Comparison of ENCODE assay signal across 8 cellular contexts in genomic region chr3:150547045-150547753, GRCh38. TPM values are rescaled to one million over a fixed set of nuclear protein-coding genes. Genes with fewer than 3 reads are reported as not detected.
DNase-seq lines count a peak whose midpoint lies in the region; ATAC-seq, FAIRE-seq and TF ChIP-seq lines count a peak whose summit lies in the region.

No MANE protein-coding gene starts in this region.

- no peaks in the 10 kb centered on the region for H3K27me3 Mint-ChIP-seq in activated CD4-positive, alpha-beta T cell treated with anti-CD3 and anti-CD28 coated beads for 36 hours

- intact Hi-C loops in activated CD4-positive, alpha-beta T cell treated with anti-CD3 and anti-CD28 coated beads for 36 hours (cut with DNase I, micrococcal nuclease) = loop anchor here (2.0 to 5.0 kb wide), 4 partner anchors 35 to 1710 kb away; partner anchors contain the start of genes RNF13 (in 2 of the 2) and ERICH6 (in 1 of the 2)

- FAIRE-seq in frontal cortex (lab: Jason Lieb, UNC) = no peak

- peaks cover 51% of the 10 kb centered on the region for H3K36me3 ChIP-seq in SK-N-MC (ENCODE audit: insufficient read depth, low read length)
- H3K36me3 ChIP-seq in rectal smooth muscle tissue (ENCODE audit: control insufficient read depth, insufficient read depth, low read length) = peaks cover 3% of the 10 kb centered on the region

- TF ChIP-seq POLR2A in erythroblast (IDR thresholded peaks at IDR 0.05; ENCODE audit: low read length) = no peak

- POLR2A ChIA-PET in activated CD4-positive, alpha-beta T cell treated with anti-CD3 and anti-CD28 coated beads for 36 hours (lab: Charles Lee) = interaction anchor here (1.0 to 2.3 kb wide), 5 partner anchors 55 to 214 kb away, joined by 3 to 8 read pairs (median 4); partner anchors contain the start of genes SELENOT and TSC22D2

- no peaks in the 10 kb centered on the region for H3K9me3 Mint-ChIP-seq in activated CD4-positive, alpha-beta T cell treated with anti-CD3 and anti-CD28 coated beads for 36 hours (ENCODE audit: low read depth)

- H3K4me3 ChIP-seq in SK-N-MC (peak overlapping the region; percentile 93), rectal smooth muscle tissue (ENCODE audit: low read length) (peak overlapping the region; percentile 75)

- H3K36me3 Mint-ChIP-seq in activated CD4-positive, alpha-beta T cell treated with anti-CD3 and anti-CD28 coated beads for 36 hours (ENCODE audit: low read depth) = peaks cover 53% of the 10 kb centered on the region

- CTCF ChIA-PET in activated CD4-positive, alpha-beta T cell treated with anti-CD3 and anti-CD28 coated beads for 36 hours (lab: Charles Lee) = interaction anchor here (0.8 to 1.4 kb wide), 5 partner anchors 10 to 191 kb away, joined by 3 to 4 read pairs (median 3); partner anchors contain the start of genes ERICH6 and SELENOT

- no peak for ATAC-seq in activated CD4-positive, alpha-beta T cell treated with anti-CD3 and anti-CD28 coated beads for 36 hours
- ATAC-seq in activated CD4-positive, CD25-positive, alpha-beta regulatory T cell treated with anti-CD3 and anti-CD28 coated beads, Interleukin-2, amount 50 U/mL, for 24 hours = no peak

- peak overlapping the region; percentile 93 for H3K27ac Mint-ChIP-seq in activated CD4-positive, alpha-beta T cell treated with anti-CD3 and anti-CD28 coated beads for 36 hours

- H3K9ac ChIP-seq in SK-N-MC (ENCODE audit: insufficient read length) (peak overlapping the region; percentile 88), rectal smooth muscle tissue (ENCODE audit: low read length) (peak overlapping the region; percentile 75)

- peaks cover 61% of the 10 kb centered on the region for H3K4me1 Mint-ChIP-seq in activated CD4-positive, alpha-beta T cell treated with anti-CD3 and anti-CD28 coated beads for 36 hours

- H3K27me3 ChIP-seq in rectal smooth muscle tissue (ENCODE audit: control insufficient read depth, insufficient read depth, low read length) = no peaks in the 10 kb centered on the region

- peaks cover 10% of the 10 kb centered on the region for H3K4me1 ChIP-seq in rectal smooth muscle tissue (ENCODE audit: control insufficient read depth, insufficient read depth, low read length)

- H3K4me3 Mint-ChIP-seq in activated CD4-positive, alpha-beta T cell treated with anti-CD3 and anti-CD28 coated beads for 36 hours = peak overlapping the region; percentile 90

- H3K27ac ChIP-seq in SK-N-MC (peak overlapping the region; percentile 90), rectal smooth muscle tissue (ENCODE audit: low read depth, low read length) (peak overlapping the region; percentile 86)

- no peaks in the 10 kb centered on the region for H3K9me3 ChIP-seq in SK-N-MC (ENCODE audit: low read depth, low read length)

- no peak for DNase-seq in activated CD4-positive, alpha-beta T cell treated with anti-CD3 and anti-CD28 coated beads for 36 hours
- no peak for DNase-seq in activated CD4-positive, alpha-beta T cell treated with anti-CD3 and anti-CD28 coated beads, Interleukin-2, amount 50 U/mL, for 4 hours
- no peak for DNase-seq in SK-N-MC (ENCODE audit: low read depth, low spot score)
- DNase-seq in erythroblast (lab: John Stamatoyannopoulos, UW) = peak; percentile 44 to 63
- DNase-seq in stimulated activated CD4-positive, alpha-beta T cell treated with anti-CD3 and anti-CD28 coated beads, Interleukin-15, amount 100 ng/mL, for 24 hours = no peak
- DNase-seq in frontal cortex (ENCODE audit: low spot score in 2 of 2) = no peak

RNA-seq across cellular contexts. Expression of gene EIF2A, which starts 0.6 kb away (rescaled TPM):
- 100 to 1,000 TPM; 119 to 182 TPM for total RNA-seq in activated CD4-positive, alpha-beta T cell treated with anti-CD3 and anti-CD28 coated beads for 36 hours
- total RNA-seq in frontal cortex = 201 TPM

RNA-seq across cellular contexts. Expression of gene SERP1, which starts 0.9 kb away (rescaled TPM):
- total RNA-seq in activated CD4-positive, alpha-beta T cell treated with anti-CD3 and anti-CD28 coated beads for 36 hours = 10 to 100 TPM; 84.6 to 96.1 TPM
- 67.3 TPM for total RNA-seq in frontal cortex

RNA-seq across cellular contexts. Expression of gene SELENOT, which starts 55.9 kb away (rescaled TPM):
- total RNA-seq in activated CD4-positive, alpha-beta T cell treated with anti-CD3 and anti-CD28 coated beads for 36 hours = 100 to 1,000 TPM in 1 of 2 experiments, 10 to 100 TPM in 1; 88.6 to 134 TPM
- total RNA-seq in frontal cortex = 106 TPM

Comparison
In these comparisons a context has a peak if more than half of its experiments do, and no peak if none do; other contexts are left out.
1. DNase-seq: peak in erythroblast (2 of 2); none in activated CD4-positive, alpha-beta T cell treated with anti-CD3 and anti-CD28 coated beads for 36 hours (single experiment), activated CD4-positive, alpha-beta T cell treated with anti-CD3 and anti-CD28 coated beads, Interleukin-2, amount 50 U/mL, for 4 hours (0 of 2), SK-N-MC (single experiment), stimulated activated CD4-positive, alpha-beta T cell treated with anti-CD3 and anti-CD28 coated beads, Interleukin-15, amount 100 ng/mL, for 24 hours (single experiment) and frontal cortex (0 of 2).